ENCODE assay signal across 22 cellular contexts in the genomic region with DNA sequence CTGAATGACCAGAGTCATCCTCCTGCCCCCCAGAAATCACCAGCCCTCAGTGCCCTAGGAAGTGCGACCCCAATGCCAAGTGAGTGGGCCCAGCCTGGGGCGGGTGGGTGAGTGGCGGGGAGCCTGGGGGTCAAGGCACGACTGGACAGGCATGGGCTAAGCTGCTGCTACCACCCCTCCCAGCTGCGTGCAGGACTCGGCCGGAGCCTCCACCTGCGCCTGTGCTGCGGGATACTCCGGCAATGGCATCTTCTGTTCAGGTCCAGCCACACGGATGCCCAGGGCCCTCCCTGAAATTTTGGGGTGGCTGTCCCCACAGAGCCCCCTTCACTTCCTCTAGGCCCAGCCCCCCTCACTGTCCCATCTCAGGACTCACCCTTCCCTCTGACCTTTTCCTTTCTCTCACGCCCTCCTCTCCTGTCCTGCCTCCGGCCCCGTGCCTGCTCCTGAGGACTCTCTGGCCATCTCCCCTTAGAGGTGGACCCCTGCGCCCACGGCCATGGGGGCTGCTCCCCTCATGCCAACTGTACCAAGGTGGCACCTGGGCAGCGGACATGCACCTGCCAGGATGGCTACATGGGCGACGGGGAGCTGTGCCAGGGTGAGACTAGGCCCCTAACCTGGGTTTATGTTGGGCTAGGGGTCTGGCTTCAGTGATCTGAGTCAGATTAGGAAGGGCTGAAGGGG. TPM values are rescaled to one million over a fixed set of nuclear protein-coding genes. Genes with fewer than 3 reads are reported as not detected.
DNase-seq lines count a peak whose midpoint lies in the region; ATAC-seq, FAIRE-seq and TF ChIP-seq lines count a peak whose summit lies in the region.
"Had no signal": no experiment of that assay in that cellular context is flagged by ENCODE, and none has a peak within 500 bp of the region (broad histone marks: within the 10 kb centered on the region; RNA-seq: fewer than 3 reads in every experiment).

No MANE protein-coding gene starts in this region.

- no peak overlapping the region for H2BK120ac ChIP-seq in H1 (replicated peaks; ENCODE audit: low read depth, low read length)

- no peak overlapping the region for H2BK12ac ChIP-seq in H1 (ENCODE audit: low read depth, low read length)

- TF ChIP-seq CTCF in H1 (IDR thresholded peaks at IDR 0.05; ENCODE audit: control extremely low read depth in 1 of 3, insufficient read depth in 1 of 3, low read depth in 1 of 3, low read length in 3 of 3): no peak
- TF ChIP-seq CTCF in neural progenitor cell (IDR thresholded peaks at IDR 0.05): no peak

- H3K27ac Mint-ChIP-seq in activated naive CD8-positive, alpha-beta T cell treated with anti-CD3 and anti-CD28 coated beads, Interleukin-2, amount 10 ng/mL, durations not matched to agents 7 days and 5 days: peak overlapping the region; percentile 19
- H3K27ac Mint-ChIP-seq in activated naive CD8-positive, alpha-beta T cell treated with anti-CD3 and anti-CD28 coated beads, Interleukin-2, amount 50 U/mL, for 24 hours: no peak overlapping the region
- peak overlapping the region; percentile 57 for H3K27ac Mint-ChIP-seq in neural progenitor cell
- H3K27ac Mint-ChIP-seq: B cell; CD4-positive, alpha-beta T cell; CD8-positive, alpha-beta T cell had no signal

- no peak overlapping the region for H3K56ac ChIP-seq in H1 (replicated peaks; ENCODE audit: insufficient read length, low read depth, low read length)

- H3K9me3 Mint-ChIP-seq in activated naive CD8-positive, alpha-beta T cell treated with anti-CD3 and anti-CD28 coated beads, Interleukin-2, amount 10 ng/mL, durations not matched to agents 7 days and 5 days: no peaks in the 10 kb centered on the region
- no peaks in the 10 kb centered on the region for H3K9me3 Mint-ChIP-seq in activated naive CD8-positive, alpha-beta T cell treated with anti-CD3 and anti-CD28 coated beads, Interleukin-2, amount 50 U/mL, for 24 hours
- H3K9me3 Mint-ChIP-seq in neural progenitor cell: no peaks in the 10 kb centered on the region
- H3K9me3 Mint-ChIP-seq: CD4-positive, alpha-beta T cell; CD8-positive, alpha-beta T cell had no signal

- H2AK5ac ChIP-seq in H1 (ENCODE audit: low read depth, low read length): no peak overlapping the region

- no peak overlapping the region for H2BK15ac ChIP-seq in H1 (ENCODE audit: low read length)

- H3K23me2 ChIP-seq in H1 (ENCODE audit: low read depth, low read length): no peaks in the 10 kb centered on the region; the same call in 1 of the 2 replicates

- H2BK5ac ChIP-seq in H1 (ENCODE audit: low read depth, low read length): no peak overlapping the region

- no peak for TF ChIP-seq EP300 in H1 (IDR thresholded peaks at IDR 0.05; ENCODE audit: borderline replicate concordance in 1 of 2, low read depth in 2 of 2, low read length in 2 of 2)

- H2BK20ac ChIP-seq in H1 (ENCODE audit: low read length): no peak overlapping the region

- no peak for TF ChIP-seq RAD21 in H1 (IDR thresholded peaks at IDR 0.05 in 1 of 2, conservative IDR thresholded peaks at IDR 0.05 in 1 of 2; ENCODE audit: low read depth in 2 of 2, low read length in 2 of 2)

- H3F3A ChIP-seq in neural progenitor cell (ENCODE audit: low read depth): no peaks in the 10 kb centered on the region

- H3K9me3 ChIP-seq in H1 (ENCODE audit: insufficient read depth in 2 of 2, low read depth in 1 of 2, low read length in 1 of 2) (no peaks in the 10 kb centered on the region), neural progenitor cell (ENCODE audit: low read depth) (no peaks in the 10 kb centered on the region)
- H3K9me3 ChIP-seq: A549; BLaER1 treated with 17β-estradiol and CSF1 and Interleukin-3, amounts not matched to agents 10 nM and 100 nM; Caco-2 had no signal

- H2AFZ ChIP-seq in H1 (ENCODE audit: low read length): no peak overlapping the region
- H2AFZ ChIP-seq in neural progenitor cell (replicated peaks): no peak overlapping the region

- CTCF ChIA-PET in H1 (lab: Charles Lee; ENCODE audit: partially characterized antibody): interaction anchor here (0.6 to 4.4 kb wide), 7 partner anchors 22 to 132 kb away, joined by 3 to 20 read pairs (median 3); no protein-coding TSS in a partner anchor

- H4K20me1 ChIP-seq in H1 (replicated peaks in 1 of 2; ENCODE audit: control insufficient read depth in 1 of 2, insufficient read depth in 2 of 2, low read length in 2 of 2) (peaks cover 0 to 4% of the 10 kb centered on the region in 2 experiments), neural progenitor cell (ENCODE audit: low read depth) (no peaks in the 10 kb centered on the region)

- intact Hi-C loops in posterior cingulate gyrus (cut with DNase I): no loop called here

- no peak overlapping the region for H3K27ac ChIP-seq in H1 (ENCODE audit: low read depth, low read length)
- H3K27ac ChIP-seq in neural progenitor cell: no peak overlapping the region
- H3K27ac ChIP-seq: 22Rv1, A549, C4-2B had no signal

- H3K4ac ChIP-seq in H1 (replicated peaks; ENCODE audit: insufficient read length, low read depth, low read length): no peak overlapping the region

- TF ChIP-seq POLR2A in H1 (IDR thresholded peaks at IDR 0.05; ENCODE audit: control extremely low read depth in 1 of 2, low read depth in 2 of 2, low read length in 2 of 2): no peak

- no peak overlapping the region for H3K9ac ChIP-seq in H1 (replicated peaks in 1 of 4; ENCODE audit: extremely low read depth in 1 of 4, low read depth in 3 of 4, low read length in 3 of 4)
- H3K9ac ChIP-seq in neural progenitor cell: no peak overlapping the region

- H4K91ac ChIP-seq in H1 (replicated peaks; ENCODE audit: insufficient read length, low read length): no peak overlapping the region

- ATAC-seq in activated naive CD8-positive, alpha-beta T cell treated with anti-CD3 and anti-CD28 coated beads, Interleukin-2, amount 10 ng/mL, durations not matched to agents 7 days and 5 days (ENCODE audit: low read depth): no peak
- ATAC-seq in activated naive CD8-positive, alpha-beta T cell treated with anti-CD3 and anti-CD28 coated beads, Interleukin-2, amount 50 U/mL, for 24 hours: no peak
- ATAC-seq: A549; CD8-positive, alpha-beta T cell had no signal

- peaks cover 2% of the 10 kb centered on the region for H3K27me3 Mint-ChIP-seq in activated naive CD8-positive, alpha-beta T cell treated with anti-CD3 and anti-CD28 coated beads, Interleukin-2, amount 10 ng/mL, durations not matched to agents 7 days and 5 days
- H3K27me3 Mint-ChIP-seq in activated naive CD8-positive, alpha-beta T cell treated with anti-CD3 and anti-CD28 coated beads, Interleukin-2, amount 50 U/mL, for 24 hours: no peaks in the 10 kb centered on the region
- no peaks in the 10 kb centered on the region for H3K27me3 Mint-ChIP-seq in neural progenitor cell (ENCODE audit: insufficient read depth, low read depth)
- H3K27me3 Mint-ChIP-seq: B cell; CD4-positive, alpha-beta T cell had no signal

- peaks cover 0 to 11% (median 4%) of the 10 kb centered on the region in 4 experiments; a peak in 5 of 7 replicates for H3K27me3 ChIP-seq in H1 (replicated peaks in 1 of 4; ENCODE audit: control insufficient read depth in 3 of 4, extremely low read depth in 1 of 4, insufficient read depth in 3 of 4, low read length in 3 of 4)
- peaks cover 6% of the 10 kb centered on the region for H3K27me3 ChIP-seq in neural progenitor cell
- H3K27me3 ChIP-seq: BLaER1 treated with 17β-estradiol and CSF1 and Interleukin-3, amounts not matched to agents 10 nM and 100 nM had no signal

- POLR2A ChIA-PET in activated naive CD8-positive, alpha-beta T cell treated with anti-CD3 and anti-CD28 coated beads, Interleukin-2, amount 10 ng/mL, durations not matched to agents 7 days and 5 days (lab: Charles Lee): no interaction called here
- POLR2A ChIA-PET in H1 (lab: Charles Lee; ENCODE audit: partially characterized antibody): interaction anchor here (1.1 to 4.4 kb wide), 2 partner anchors 15 kb away, joined by 5 to 25 read pairs; no protein-coding TSS in a partner anchor

- H3K36me3 ChIP-seq in H1 (ENCODE audit: control insufficient read depth in 2 of 4, insufficient read depth in 4 of 4, low read length in 3 of 4): no peaks in the 10 kb centered on the region
- H3K36me3 ChIP-seq in neural progenitor cell: no peaks in the 10 kb centered on the region

- H3K36me3 Mint-ChIP-seq in activated naive CD8-positive, alpha-beta T cell treated with anti-CD3 and anti-CD28 coated beads, Interleukin-2, amount 10 ng/mL, durations not matched to agents 7 days and 5 days: no peaks in the 10 kb centered on the region
- H3K36me3 Mint-ChIP-seq in activated naive CD8-positive, alpha-beta T cell treated with anti-CD3 and anti-CD28 coated beads, Interleukin-2, amount 50 U/mL, for 24 hours (ENCODE audit: low read depth): no peaks in the 10 kb centered on the region
- no peaks in the 10 kb centered on the region for H3K36me3 Mint-ChIP-seq in neural progenitor cell
- H3K36me3 Mint-ChIP-seq: CD8-positive, alpha-beta T cell had no signal

- no peak overlapping the region for H3K23ac ChIP-seq in H1 (ENCODE audit: insufficient read length)

- H3K4me2 ChIP-seq in H1 (ENCODE audit: insufficient read depth in 1 of 2, low read depth in 2 of 2, low read length in 2 of 2): no peak overlapping the region
- no peak overlapping the region for H3K4me2 ChIP-seq in neural progenitor cell
- H3K4me2 ChIP-seq: A549; BLaER1 treated with 17β-estradiol and CSF1 and Interleukin-3, amounts not matched to agents 10 nM and 100 nM had no signal

- H4K8ac ChIP-seq in H1 (ENCODE audit: extremely low read depth, insufficient read depth, low read length): peak overlapping the region; percentile 40; the same call in 1 of the 2 replicates

- no peak for FAIRE-seq in H1 (lab: Jason Lieb, UNC)
- FAIRE-seq: A549, D721Med, G401.6, GM12891, GM19239 had no signal

- H3K4me1 Mint-ChIP-seq in activated naive CD8-positive, alpha-beta T cell treated with anti-CD3 and anti-CD28 coated beads, Interleukin-2, amount 10 ng/mL, durations not matched to agents 7 days and 5 days: no peaks in the 10 kb centered on the region
- no peaks in the 10 kb centered on the region for H3K4me1 Mint-ChIP-seq in activated naive CD8-positive, alpha-beta T cell treated with anti-CD3 and anti-CD28 coated beads, Interleukin-2, amount 50 U/mL, for 24 hours
- H3K4me1 Mint-ChIP-seq in neural progenitor cell: peaks cover 3% of the 10 kb centered on the region
- H3K4me1 Mint-ChIP-seq: B cell had no signal

- H4K5ac ChIP-seq in H1 (ENCODE audit: insufficient read length, low read depth, low read length): no peak overlapping the region

- no peaks in the 10 kb centered on the region for H3K79me1 ChIP-seq in H1 (ENCODE audit: low read depth, low read length)

- WGBS in H1 (ENCODE audit: extremely low coverage in 1 of 2, insufficient coverage in 1 of 2, insufficient read length in 1 of 2, insufficient replicate concordance in 2 of 2, low coverage in 1 of 2, low lambda C conversion rate in 2 of 2, missing lambda C conversion rate in 1 of 2), 2 experiments: 90% methylated on average over 13 of the region's 19 CpGs; no CpG with 5 or more reads in 1 of the 2 experiments

- H3K4me1 ChIP-seq in H1 (replicated peaks in 1 of 4; ENCODE audit: control insufficient read depth in 3 of 4, insufficient read depth in 4 of 4, low read length in 3 of 4) (peaks cover 0 to 11% (median 4%) of the 10 kb centered on the region in 4 experiments; a peak in 5 of 7 replicates), neural progenitor cell (no peaks in the 10 kb centered on the region)
- H3K4me1 ChIP-seq: A549, Caco-2 had no signal

- no peak for DNase-seq in activated naive CD8-positive, alpha-beta T cell treated with anti-CD3 and anti-CD28 coated beads, Interleukin-2, amount 10 ng/mL, durations not matched to agents 7 days and 5 days
- no peak for DNase-seq in activated naive CD8-positive, alpha-beta T cell treated with anti-CD3 and anti-CD28 coated beads, Interleukin-2, amount 50 U/mL, for 24 hours
- DNase-seq in H1 (ENCODE audit: low read depth in 1 of 2, low spot score in 2 of 2) (no peak), neural progenitor cell (ENCODE audit: low spot score) (no peak), islet precursor cell (no peak), posterior cingulate gyrus (no peak)
- DNase-seq: AML-193; Caco-2; Calu3; CD4-positive, alpha-beta T cell; CD8-positive, alpha-beta T cell; DMS79 treated with DMSO at 0.1 percent for 48 hours; GF-D8 had no signal

- H3K18ac ChIP-seq in H1 (ENCODE audit: extremely low read depth, low read length): no peak overlapping the region

- no peak overlapping the region for H3K4me3 ChIP-seq in H1 (ENCODE audit: extremely low read depth in 1 of 4, insufficient read depth in 2 of 4, low read depth in 3 of 4, low read length in 4 of 4)
- H3K4me3 ChIP-seq in neural progenitor cell: no peak overlapping the region
- H3K4me3 ChIP-seq: A549; BLaER1 treated with 17β-estradiol and CSF1 and Interleukin-3, amounts not matched to agents 10 nM and 100 nM had no signal

- H3K14ac ChIP-seq in H1 (ENCODE audit: insufficient read length): no peak overlapping the region

- no peaks in the 10 kb centered on the region for H3K79me2 ChIP-seq in H1 (ENCODE audit: control insufficient read depth in 1 of 2, insufficient read depth in 2 of 2, low read length in 2 of 2)
- H3K79me2 ChIP-seq in neural progenitor cell (ENCODE audit: low read depth): no peaks in the 10 kb centered on the region

- H3K4me3 Mint-ChIP-seq in activated naive CD8-positive, alpha-beta T cell treated with anti-CD3 and anti-CD28 coated beads, Interleukin-2, amount 10 ng/mL, durations not matched to agents 7 days and 5 days: no peak overlapping the region
- no peak overlapping the region for H3K4me3 Mint-ChIP-seq in activated naive CD8-positive, alpha-beta T cell treated with anti-CD3 and anti-CD28 coated beads, Interleukin-2, amount 50 U/mL, for 24 hours
- no peak overlapping the region for H3K4me3 Mint-ChIP-seq in neural progenitor cell
- H3K4me3 Mint-ChIP-seq: B cell; CD4-positive, alpha-beta T cell; CD8-positive, alpha-beta T cell had no signal

RNA-seq across cellular contexts. Expression of a gene that starts 17.0 kb away (rescaled TPM):
- 10 to 100 TPM; 22.3 to 28.7 TPM for total RNA-seq in activated naive CD8-positive, alpha-beta T cell treated with anti-CD3 and anti-CD28 coated beads, Interleukin-2, amount 10 ng/mL, durations not matched to agents 7 days and 5 days
- total RNA-seq in H1 (2021; fragmentation: NEBNext Ultra II Directional; extraction: Animal tissue kit (Norgen Biotek cat#: 25700)): 331 and 367 TPM in 2 replicates
- 477 and 618 TPM in 2 replicates for polyA plus RNA-seq in H1 (2011; rRNA removed)
- 370 TPM for polyA plus RNA-seq in H1 (2011; cell fraction: cytosol; rRNA removed)
- polyA plus RNA-seq in H1 (2011; cell fraction: nucleus; rRNA removed): 830 TPM
- polyA plus RNA-seq in H1 (2012, experiment 1 of 2): 216 to 416 TPM (median 397 TPM) in 4 replicates
- polyA plus RNA-seq in H1 (2012, experiment 2 of 2): 335 TPM
- polyA plus RNA-seq in H1 (2013, experiment 1 of 2): 241 TPM
- polyA plus RNA-seq in H1 (2013, experiment 2 of 2): 226 TPM
- polyA minus RNA-seq in H1 (2011; rRNA and poly(A)+ RNA removed): 308 and 331 TPM in 2 replicates
- polyA minus RNA-seq in H1 (2011; cell fraction: cytosol; rRNA and poly(A)+ RNA removed): 233 TPM
- polyA minus RNA-seq in H1 (2011; cell fraction: nucleus; rRNA and poly(A)+ RNA removed): 167 TPM
- 210 and 364 TPM in 2 replicates for total RNA-seq in neural progenitor cell (ENCODE audit: low replicate concordance)

RNA-seq across cellular contexts. Expression of a gene that starts 19.8 kb away (rescaled TPM):
- total RNA-seq in activated naive CD8-positive, alpha-beta T cell treated with anti-CD3 and anti-CD28 coated beads, Interleukin-2, amount 10 ng/mL, durations not matched to agents 7 days and 5 days: 10 to 100 TPM in 1 of 2 experiments, 1 to 10 TPM in 1; 8.5 to 12.8 TPM
- total RNA-seq in H1 (2021; fragmentation: NEBNext Ultra II Directional; extraction: Animal tissue kit (Norgen Biotek cat#: 25700)): 37.7 and 39.3 TPM in 2 replicates
- 35.0 and 45.0 TPM in 2 replicates for polyA plus RNA-seq in H1 (2011; rRNA removed)
- polyA plus RNA-seq in H1 (2011; cell fraction: cytosol; rRNA removed): 55.7 TPM
- polyA plus RNA-seq in H1 (2011; cell fraction: nucleus; rRNA removed): 59.8 TPM
- polyA plus RNA-seq in H1 (2012, experiment 1 of 2): 33.1 to 135 TPM (median 91.0 TPM) in 4 replicates
- polyA plus RNA-seq in H1 (2012, experiment 2 of 2): 63.3 TPM
- polyA plus RNA-seq in H1 (2013, experiment 1 of 2): 68.6 TPM
- 73.4 TPM for polyA plus RNA-seq in H1 (2013, experiment 2 of 2)
- polyA minus RNA-seq in H1 (2011; rRNA and poly(A)+ RNA removed): 4.8 and 5.1 TPM in 2 replicates
- 14.8 TPM for polyA minus RNA-seq in H1 (2011; cell fraction: cytosol; rRNA and poly(A)+ RNA removed)
- polyA minus RNA-seq in H1 (2011; cell fraction: nucleus; rRNA and poly(A)+ RNA removed): 25.4 TPM
- 2.0 and 2.4 TPM in 2 replicates for total RNA-seq in neural progenitor cell (ENCODE audit: low replicate concordance)

RNA-seq across cellular contexts. Expression of a gene that starts 21.5 kb away (rescaled TPM):
- total RNA-seq in activated naive CD8-positive, alpha-beta T cell treated with anti-CD3 and anti-CD28 coated beads, Interleukin-2, amount 10 ng/mL, durations not matched to agents 7 days and 5 days: 10 to 100 TPM; 10.5 to 13.0 TPM
- 1.8 and 1.9 TPM in 2 replicates for total RNA-seq in H1 (2021; fragmentation: NEBNext Ultra II Directional; extraction: Animal tissue kit (Norgen Biotek cat#: 25700))
- 1.0 and 1.3 TPM in 2 replicates for polyA plus RNA-seq in H1 (2011; rRNA removed)
- 0.78 TPM for polyA plus RNA-seq in H1 (2011; cell fraction: cytosol; rRNA removed)
- 3.9 TPM for polyA plus RNA-seq in H1 (2011; cell fraction: nucleus; rRNA removed)
- 0.64 to 1.5 TPM (median 1.2 TPM) in 4 replicates for polyA plus RNA-seq in H1 (2012, experiment 1 of 2)
- 0.62 TPM for polyA plus RNA-seq in H1 (2012, experiment 2 of 2)
- polyA plus RNA-seq in H1 (2013, experiment 1 of 2): 1.2 TPM
- polyA plus RNA-seq in H1 (2013, experiment 2 of 2): 0.99 TPM
- 0.85 and 1.4 TPM in 2 replicates for polyA minus RNA-seq in H1 (2011; rRNA and poly(A)+ RNA removed)
- polyA minus RNA-seq in H1 (2011; cell fraction: cytosol; rRNA and poly(A)+ RNA removed): 1.7 TPM
- 2.0 TPM for polyA minus RNA-seq in H1 (2011; cell fraction: nucleus; rRNA and poly(A)+ RNA removed)
- 0.06 TPM in 1 of 2 replicates, not detected in the other for total RNA-seq in neural progenitor cell (ENCODE audit: low replicate concordance)
- polyA plus RNA-seq: A549 had no signal
